Comparison of ENCODE assay signal across 16 cellular contexts in the genomic region with DNA sequence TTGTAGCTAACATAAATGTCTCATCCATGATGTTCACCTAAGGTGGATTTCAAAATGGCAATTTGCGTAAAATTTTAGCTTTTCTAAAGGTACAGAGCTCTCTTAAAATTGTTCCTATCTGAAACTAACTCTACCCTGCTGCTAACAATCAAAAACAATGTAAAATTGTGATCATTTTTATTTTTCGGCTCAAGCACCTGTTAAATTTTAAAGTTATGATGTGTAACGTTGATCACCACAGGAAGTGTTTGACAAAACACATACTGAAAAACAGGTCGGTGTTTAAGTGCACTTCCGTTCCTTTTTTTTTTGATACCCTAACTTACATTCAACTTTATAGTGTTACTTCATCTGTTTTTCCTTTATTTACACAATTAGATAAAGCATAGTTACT. TPM values are rescaled to one million over a fixed set of nuclear protein-coding genes. Genes with fewer than 3 reads are reported as not detected.
DNase-seq lines count a peak whose midpoint lies in the region; ATAC-seq and TF ChIP-seq lines count a peak whose summit lies in the region.
"Had no signal": no experiment of that assay in that cellular context is flagged by ENCODE, and none has a peak within 500 bp of the region (broad histone marks: within the 10 kb centered on the region; RNA-seq: fewer than 3 reads in every experiment).

No MANE protein-coding gene starts in this region.

- DNase-seq in Peyer's patch: no peak
- DNase-seq in colonic mucosa: no peak
- DNase-seq in activated effector memory CD4-positive, alpha-beta T cell treated with anti-CD3 and anti-CD28 coated beads, Interleukin-2, amount 50 U/mL, for 16 hours: no peak
- no peak for DNase-seq in WERI-Rb-1
- no peak for DNase-seq in HUDEP-2 (lab: John Stamatoyannopoulos, UW; ENCODE audit: unreplicated experiment in 76 of 76)
- no peak for DNase-seq in Kasumi-1 (lab: John Stamatoyannopoulos, UW)
- DNase-seq: DMS79, heart right ventricle, MG63, NCI-H2107, NCI-H82, T1000 had no signal

- no peak overlapping the region for H3K9ac ChIP-seq in BLaER1 treated with 17β-estradiol and CSF1 and Interleukin-3, amounts not matched to agents 10 nM and 100 nM
- H3K9ac ChIP-seq in colonic mucosa (ENCODE audit: low read depth in 2 of 2, low read length in 2 of 2): no peak overlapping the region
- H3K9ac ChIP-seq: parathyroid adenoma had no signal

- peak overlapping the region in 10 of 11 experiments; percentile 2 to 60 (median 40); a peak in 19 of 22 replicates for H3K4me2 ChIP-seq in BLaER1 treated with 17β-estradiol and CSF1 and Interleukin-3, amounts not matched to agents 10 nM and 100 nM

- ATAC-seq in GM18502 (IDR thresholded peaks at IDR 0.05; ENCODE audit: poor library complexity, unreplicated experiment): peak; percentile 56
- ATAC-seq: heart right ventricle had no signal

- no peaks in the 10 kb centered on the region for H4K20me1 ChIP-seq in BLaER1 treated with 17β-estradiol and CSF1 and Interleukin-3, amounts not matched to agents 10 nM and 100 nM

- no peak overlapping the region for H3K4me3 ChIP-seq in BLaER1 treated with 17β-estradiol and CSF1 and Interleukin-3, amounts not matched to agents 10 nM and 100 nM
- H3K4me3 ChIP-seq in Peyer's patch (no peak overlapping the region), colonic mucosa (no peak overlapping the region), WERI-Rb-1 (ENCODE audit: low read depth, low read length) (no peak overlapping the region)
- H3K4me3 ChIP-seq: ascending aorta, heart right ventricle, MG63 had no signal

- no peak for TF ChIP-seq POLR2A in Peyer's patch (IDR thresholded peaks at IDR 0.05)

- intact Hi-C loops in colonic mucosa (cut with DNase I): no loop called here

- no peaks in the 10 kb centered on the region for H3K36me3 ChIP-seq in BLaER1 treated with 17β-estradiol and CSF1 and Interleukin-3, amounts not matched to agents 10 nM and 100 nM
- H3K36me3 ChIP-seq in Peyer's patch (no peaks in the 10 kb centered on the region), colonic mucosa (no peaks in the 10 kb centered on the region), WERI-Rb-1 (no peaks in the 10 kb centered on the region)
- H3K36me3 ChIP-seq: ascending aorta, heart right ventricle, MG63 had no signal

- H3K27ac ChIP-seq in BLaER1 treated with 17β-estradiol and CSF1 and Interleukin-3, amounts not matched to agents 10 nM and 100 nM: no peak overlapping the region
- peak overlapping the region in 3 of 4 donors; percentile 18 to 51 (median 49) for H3K27ac ChIP-seq in Peyer's patch
- peak overlapping the region; percentile 29 for H3K27ac ChIP-seq in colonic mucosa
- H3K27ac ChIP-seq in WERI-Rb-1: no peak overlapping the region
- H3K27ac ChIP-seq: ascending aorta, parathyroid adenoma had no signal

- no peaks in the 10 kb centered on the region for H3K27me3 ChIP-seq in BLaER1 treated with 17β-estradiol and CSF1 and Interleukin-3, amounts not matched to agents 10 nM and 100 nM
- H3K27me3 ChIP-seq in Peyer's patch (no peaks in the 10 kb centered on the region), colonic mucosa (no peaks in the 10 kb centered on the region), WERI-Rb-1 (ENCODE audit: insufficient read depth, low read depth, severe bottlenecking) (no peaks in the 10 kb centered on the region)
- H3K27me3 ChIP-seq: ascending aorta, heart right ventricle, MG63 had no signal

- TF ChIP-seq CTCF in Peyer's patch (IDR thresholded peaks at IDR 0.05): no peak
- no peak for TF ChIP-seq CTCF in colonic mucosa (IDR thresholded peaks at IDR 0.05)
- no peak for TF ChIP-seq CTCF in WERI-Rb-1 (IDR thresholded peaks at IDR 0.05; ENCODE audit: low read depth, low read length)

- H3K9me3 ChIP-seq in BLaER1 treated with 17β-estradiol and CSF1 and Interleukin-3, amounts not matched to agents 10 nM and 100 nM (replicated peaks in 1 of 11): peaks cover 0 to 16% (median 12%) of the 10 kb centered on the region in 11 experiments; a peak in 16 of 22 replicates
- no peaks in the 10 kb centered on the region for H3K9me3 ChIP-seq in Peyer's patch
- no peaks in the 10 kb centered on the region for H3K9me3 ChIP-seq in colonic mucosa
- H3K9me3 ChIP-seq in WERI-Rb-1 (ENCODE audit: severe bottlenecking): no peaks in the 10 kb centered on the region
- H3K9me3 ChIP-seq: ascending aorta, heart right ventricle, MG63 had no signal

- peaks cover 39 to 54% (median 48%) of the 10 kb centered on the region in 10 experiments for H3K4me1 ChIP-seq in BLaER1 treated with 17β-estradiol and CSF1 and Interleukin-3, amounts not matched to agents 10 nM and 100 nM
- H3K4me1 ChIP-seq in Peyer's patch (no peaks in the 10 kb centered on the region), colonic mucosa (no peaks in the 10 kb centered on the region)
- H3K4me1 ChIP-seq: ascending aorta, parathyroid adenoma had no signal

RNA-seq across cellular contexts. Expression of a gene that starts 6.1 kb away (rescaled TPM):
- total RNA-seq in Peyer's patch (10 to 100 TPM; 58.6 to 94.5 (median 85.8) TPM), colonic mucosa (10 to 100 TPM; 51.3 to 67.5 TPM)

Comparison
In these comparisons a context has a peak if more than half of its experiments do, and no peak if none do; other contexts are left out.
1. H3K27ac ChIP-seq: peak in Peyer's patch (3 of 4) and colonic mucosa (single experiment); none in BLaER1 treated with 17β-estradiol and CSF1 and Interleukin-3, amounts not matched to agents 10 nM and 100 nM (0 of 11) and WERI-Rb-1 (single experiment).